Comparison of ENCODE assay signal across 19 cellular contexts in genomic region chr3:5972586-5972985, GRCh38.
DNase-seq lines count a peak whose midpoint lies in the region; TF ChIP-seq lines count a peak whose summit lies in the region.
"Had no signal": no experiment of that assay in that cellular context is flagged by ENCODE, and none has a peak within 500 bp of the region (broad histone marks: within the 10 kb centered on the region; RNA-seq: fewer than 3 reads in every experiment).

No MANE protein-coding gene starts in this region.

- H3K4me2 ChIP-seq in SK-N-SH, result no peak overlapping the region
- H3K4me2 ChIP-seq: BLaER1, PC-9 had no signal

- no peak overlapping the region for H3K27ac ChIP-seq in SK-N-SH (ENCODE audit: low read depth in 2 of 2, low read length in 1 of 2)
- H3K27ac ChIP-seq: BLaER1, PC-9 had no signal

- H3K9me3 ChIP-seq in SK-N-SH, result no peaks in the 10 kb centered on the region; the same call in 1 of the 2 replicates
- H3K9me3 ChIP-seq: BLaER1 had no signal

- H3K4me3 ChIP-seq in LNCaP clone FGC (ENCODE audit: low read depth, low read length) (no peak overlapping the region), astrocyte of the spinal cord (ENCODE audit: low read depth, low read length) (no peak overlapping the region), SK-N-SH (ENCODE audit: low read depth in 2 of 2, low read length in 1 of 2) (no peak overlapping the region)
- H3K4me3 ChIP-seq: BLaER1, PC-9 had no signal

- no peaks in the 10 kb centered on the region for H3K79me2 ChIP-seq in SK-N-SH (ENCODE audit: insufficient read depth)

- no peaks in the 10 kb centered on the region for H3K36me3 ChIP-seq in SK-N-SH (replicated peaks in 1 of 2; ENCODE audit: control insufficient read depth in 1 of 2, insufficient read depth in 2 of 2, low read length in 1 of 2)
- H3K36me3 ChIP-seq: BLaER1 had no signal

- CTCF ChIA-PET in SK-N-SH (lab: Yijun Ruan, JAX), result no interaction called here

- H2AFZ ChIP-seq in SK-N-SH (ENCODE audit: low read depth), result no peak overlapping the region
- H2AFZ ChIP-seq: PC-9 had no signal

- TF ChIP-seq EP300 in SK-N-SH (IDR thresholded peaks at IDR 0.05; ENCODE audit: borderline replicate concordance in 1 of 2, low read depth in 1 of 2, low read length in 1 of 2), result no peak

- no peaks in the 10 kb centered on the region for H3K9me3 Mint-ChIP-seq in nephron progenitor cell
- H3K9me3 Mint-ChIP-seq: H9 had no signal

- peaks cover 3% of the 10 kb centered on the region for H3K27me3 Mint-ChIP-seq in nephron progenitor cell (ENCODE audit: low read depth, poor library complexity)

- no peaks in the 10 kb centered on the region for H3K9me2 ChIP-seq in SK-N-SH

- no peak overlapping the region for H3K4me3 Mint-ChIP-seq in nephron progenitor cell
- H3K4me3 Mint-ChIP-seq: CD8-positive, alpha-beta T cell; H9; HFFc6 had no signal

- POLR2A ChIA-PET in SK-N-SH (lab: Yijun Ruan, JAX), result no interaction called here

- no peaks in the 10 kb centered on the region for H4K20me1 ChIP-seq in SK-N-SH (ENCODE audit: insufficient read depth)
- H4K20me1 ChIP-seq: BLaER1 had no signal

- no peaks in the 10 kb centered on the region for H3K4me1 ChIP-seq in SK-N-SH (ENCODE audit: control insufficient read depth in 1 of 2, insufficient read depth in 2 of 2, low read depth in 1 of 2, low read length in 1 of 2)

- no peak for TF ChIP-seq RAD21 in SK-N-SH (IDR thresholded peaks at IDR 0.05; ENCODE audit: low read length)

- no peak overlapping the region for H3K27ac Mint-ChIP-seq in nephron progenitor cell
- H3K27ac Mint-ChIP-seq: CD8-positive, alpha-beta T cell; H9; HFFc6 had no signal

- no peaks in the 10 kb centered on the region for H3K27me3 ChIP-seq in SK-N-SH (ENCODE audit: insufficient read depth)
- H3K27me3 ChIP-seq: BLaER1 had no signal

- no peaks in the 10 kb centered on the region for H3K4me1 Mint-ChIP-seq in nephron progenitor cell

- TF ChIP-seq CTCF in LNCaP clone FGC (IDR thresholded peaks at IDR 0.05; ENCODE audit: control insufficient read depth, extremely low read depth, insufficient read depth) (no peak), astrocyte of the spinal cord (IDR thresholded peaks at IDR 0.05; ENCODE audit: low read depth, low read length) (no peak), nephron progenitor cell (IDR thresholded peaks at IDR 0.05) (no peak), SK-N-SH (IDR thresholded peaks at IDR 0.05) (no peak)

- H3F3A ChIP-seq in SK-N-SH (replicated peaks; ENCODE audit: insufficient read depth), result no peaks in the 10 kb centered on the region

- DNase-seq in LNCaP clone FGC (ENCODE audit: low read depth) (peak; percentile 32), RKO (ENCODE audit: low spot score) (peak; percentile 3), astrocyte of the spinal cord (ENCODE audit: low read depth, low spot score) (peak; percentile 81), stromal cell of bone marrow (ENCODE audit: low read depth) (peak; percentile 2), NCI-H146 treated with DMSO at 0.1 percent for 48 hours (lab: John Stamatoyannopoulos, UW; ENCODE audit: unreplicated experiment) (no peak), nephron progenitor cell (no peak), SK-N-SH (no peak)
- DNase-seq: CD8-positive, alpha-beta T cell; DMS153; H9; HFFc6; KBM-7; NCI-H1694 treated with DMSO at 0.1 percent for 48 hours; NCI-H2081 treated with DMSO at 0.1 percent for 48 hours; NCI-H2171 treated with DMSO at 0.1 percent for 48 hours; NCI-H524 treated with DMSO at 0.1 percent for 48 hours; PC-9; SIG-M5 had no signal

- in situ Hi-C loops in astrocyte of the spinal cord (cut with HindIII; ENCODE audit: low sequenced_read_pairs), result no loop called here

- H3K36me3 Mint-ChIP-seq in nephron progenitor cell (ENCODE audit: low read depth), result no peaks in the 10 kb centered on the region
- H3K36me3 Mint-ChIP-seq: CD8-positive, alpha-beta T cell had no signal

- no peak overlapping the region for H3K9ac ChIP-seq in SK-N-SH
- H3K9ac ChIP-seq: BLaER1 had no signal

- 6% methylated on average over 5 of the region's 5 CpGs for WGBS in SK-N-SH (ENCODE audit: low lambda C conversion rate)

TF ChIP-seq in SK-N-SH, 30 proteins besides CTCF, POLR2A, EP300 and RAD21:
- no peak for TF ChIP-seq SMC3 (IDR thresholded peaks at IDR 0.05; ENCODE audit: low read depth, low read length)
- no peak for TF ChIP-seq YY1 (IDR thresholded peaks at IDR 0.05; ENCODE audit: low read depth)
- no peak for TF ChIP-seq SIN3A (IDR thresholded peaks at IDR 0.05; ENCODE audit: borderline replicate concordance, low read depth, low read length)
- no peak for TF ChIP-seq POLR2AphosphoS5 (IDR thresholded peaks at IDR 0.05; ENCODE audit: low read depth, low read length)
- TF ChIP-seq MEF2A (IDR thresholded peaks at IDR 0.05; ENCODE audit: borderline replicate concordance, low read depth), result no peak
- TF ChIP-seq REST (IDR thresholded peaks at IDR 0.05; ENCODE audit: low read depth, low read length), result no peak
- TF ChIP-seq IRF3 (IDR thresholded peaks at IDR 0.05; ENCODE audit: low read depth, low read length), result no peak
- TF ChIP-seq NRF1 (IDR thresholded peaks at IDR 0.05; ENCODE audit: low read depth, low read length), result no peak
- TF ChIP-seq EZH2phosphoT487 (IDR thresholded peaks at IDR 0.05; ENCODE audit: borderline replicate concordance, low read depth), result no peak
- no peak for TF ChIP-seq MAX (IDR thresholded peaks at IDR 0.05; ENCODE audit: low read depth)
- TF ChIP-seq CHD2 (IDR thresholded peaks at IDR 0.05; ENCODE audit: low read length, partially characterized antibody), result no peak
- no peak for TF ChIP-seq FOXM1 (IDR thresholded peaks at IDR 0.05; ENCODE audit: low read depth)
- no peak for TF ChIP-seq GABPA (IDR thresholded peaks at IDR 0.05; ENCODE audit: low read depth)

Comparison
In these comparisons a context has a peak if more than half of its experiments do, and no peak if none do; other contexts are left out.
1. DNase-seq: peak in LNCaP clone FGC (single experiment), RKO (single experiment), astrocyte of the spinal cord (single experiment) and stromal cell of bone marrow (single experiment); none in NCI-H146 treated with DMSO at 0.1 percent for 48 hours (single experiment), nephron progenitor cell (single experiment) and SK-N-SH (single experiment).